ENCODE assay signal across 8 cellular contexts in the genomic region with DNA sequence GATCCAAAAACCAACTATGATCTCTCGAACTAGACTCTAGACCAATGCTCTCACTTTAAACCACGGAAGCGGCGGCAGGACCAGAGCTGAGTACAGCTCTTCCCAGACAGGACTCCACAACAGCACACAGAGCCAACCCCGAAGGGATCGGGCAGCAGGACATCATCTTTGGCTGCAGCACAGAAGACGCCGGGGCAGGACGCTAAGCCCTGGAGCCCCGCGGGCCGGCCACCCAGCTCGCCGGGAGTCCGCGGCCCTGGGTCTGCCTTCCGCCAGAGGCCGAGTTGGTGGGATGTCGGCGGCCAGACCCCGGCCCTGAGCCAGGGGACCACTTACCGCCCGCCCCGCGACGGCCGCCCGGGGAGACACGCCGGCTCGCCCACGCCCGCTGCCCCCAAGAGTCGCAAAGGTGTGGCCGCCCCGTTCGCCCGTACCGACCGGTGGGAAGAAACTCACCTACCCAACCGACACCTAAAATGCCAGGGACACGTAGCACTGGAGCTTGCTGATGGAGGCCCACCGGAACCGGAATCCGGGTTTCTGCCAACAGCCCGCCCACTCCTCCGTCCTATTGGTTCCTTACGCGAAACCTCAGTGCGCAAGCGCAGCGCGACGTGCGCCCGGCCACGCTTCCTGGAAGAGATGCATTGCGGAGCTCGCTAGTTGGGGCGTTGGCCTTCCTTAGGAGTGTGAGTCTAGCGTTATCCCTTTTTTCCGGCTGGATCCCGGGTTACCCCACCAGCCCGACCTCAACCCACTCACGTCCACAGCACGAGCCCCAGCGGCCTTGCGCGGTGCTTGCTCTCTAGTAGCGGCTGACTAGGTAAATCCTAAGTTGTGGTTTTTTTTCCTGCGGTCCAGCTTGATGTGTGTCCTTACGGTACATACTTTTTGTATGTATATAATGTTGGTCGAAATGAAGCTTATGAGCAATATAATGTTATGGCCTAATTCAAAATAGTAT. TPM values are rescaled to one million over a fixed set of nuclear protein-coding genes. Genes with fewer than 3 reads are reported as not detected.
DNase-seq lines count a peak whose midpoint lies in the region; ATAC-seq and TF ChIP-seq lines count a peak whose summit lies in the region.

A gene (minus strand): TSS at position 510 of the 964 bp plus-strand sequence. CDS start 1,623 bp downstream, outside the sequence.

- H3K27ac ChIP-seq in ACC112 (ENCODE audit: low read depth, low read length) (peak within 1 kb of the TSS; percentile 80), VCaP (peak within 1 kb of the TSS; percentile 88), breast epithelium (peak within 1 kb of the TSS; percentile 90 to 93), skeletal muscle tissue (ENCODE audit: low read depth, low read length) (peak within 1 kb of the TSS; percentile 81)

- TF ChIP-seq POLR2A in breast epithelium (IDR thresholded peaks at IDR 0.05) = peak; percentile 94

- peak; percentile 92 for ATAC-seq in GM18870 (IDR thresholded peaks at IDR 0.05; ENCODE audit: unreplicated experiment)
- ATAC-seq in HG03135 (IDR thresholded peaks at IDR 0.05; ENCODE audit: unreplicated experiment) = peak; percentile 95

- peak within 1 kb of the TSS; percentile 80 for H3K4me3 ChIP-seq in ACC112 (ENCODE audit: low read depth, low read length)
- peak within 1 kb of the TSS; percentile 89 to 100 (median 98) for H3K4me3 ChIP-seq in breast epithelium
- H3K4me3 ChIP-seq in iPS-18c (ENCODE audit: insufficient read depth, low read depth, low read length) = peak within 1 kb of the TSS; percentile 68
- peak within 1 kb of the TSS; percentile 85 to 98 (median 93) for H3K4me3 ChIP-seq in skeletal muscle tissue (ENCODE audit: low read length in 3 of 3)

- peak; percentile 85 for DNase-seq in NCI-H2196 treated with DMSO at 0.1 percent for 48 hours (lab: John Stamatoyannopoulos, UW; ENCODE audit: unreplicated experiment)
- peak; percentile 96 to 97 for DNase-seq in breast epithelium (ENCODE audit: low spot score in 2 of 2)

- H3K9ac ChIP-seq in skeletal muscle tissue (ENCODE audit: low read depth in 1 of 3, low read length in 3 of 3) = peak within 1 kb of the TSS; percentile 83 to 98 (median 85)

- H3K4me1 ChIP-seq in ACC112 (ENCODE audit: control insufficient read depth, insufficient read depth, low read length, unreplicated experiment) = peaks cover 23% of the 10 kb centered on the region
- peaks cover 0 to 10% of the 10 kb centered on the region in 2 donors for H3K4me1 ChIP-seq in breast epithelium
- H3K4me1 ChIP-seq in skeletal muscle tissue (ENCODE audit: control insufficient read depth in 3 of 3, insufficient read depth in 3 of 3, low read length in 3 of 3) = peaks cover 15 to 22% (median 19%) of the 10 kb centered on the region in 3 donors

- peaks cover 59% of the 10 kb centered on the region for H3K79me2 ChIP-seq in ACC112 (ENCODE audit: control insufficient read depth, insufficient read depth, low read length, unreplicated experiment)

- intact Hi-C loops in breast epithelium (cut with DNase I; ENCODE audit: low total_unique reads) = no loop called here

- H3K27me3 ChIP-seq in ACC112 (ENCODE audit: insufficient read depth, low read length) = no peaks in the 10 kb centered on the region
- H3K27me3 ChIP-seq in breast epithelium = no peaks in the 10 kb centered on the region
- no peaks in the 10 kb centered on the region for H3K27me3 ChIP-seq in skeletal muscle tissue (ENCODE audit: control insufficient read depth in 3 of 3, insufficient read depth in 3 of 3, low read length in 3 of 3)

- TF ChIP-seq CTCF in VCaP (conservative IDR thresholded peaks at IDR 0.05) (no peak), breast epithelium (IDR thresholded peaks at IDR 0.05) (peak in 1 of 3 donors; percentile 21)

- peaks cover 22% of the 10 kb centered on the region for H3K36me3 ChIP-seq in ACC112 (ENCODE audit: insufficient read depth, low read length)
- no peaks in the 10 kb centered on the region for H3K36me3 ChIP-seq in breast epithelium
- peaks cover 0 to 9% (median 8%) of the 10 kb centered on the region in 3 donors for H3K36me3 ChIP-seq in skeletal muscle tissue (ENCODE audit: control insufficient read depth in 3 of 3, insufficient read depth in 3 of 3, low read length in 3 of 3)

- H3K9me3 ChIP-seq in breast epithelium (no peaks in the 10 kb centered on the region), iPS-18c (ENCODE audit: control insufficient read depth, insufficient read depth, low read length) (no peaks in the 10 kb centered on the region), skeletal muscle tissue (ENCODE audit: control insufficient read depth in 3 of 3, low read length in 3 of 3) (no peaks in the 10 kb centered on the region)

- H2AFZ ChIP-seq in ACC112 (ENCODE audit: low read length, unreplicated experiment) = peak within 1 kb of the TSS; percentile 83

RNA-seq across cellular contexts. Expression of the gene that starts here (rescaled TPM):
- total RNA-seq in breast epithelium = 100 to 1,000 TPM; 192 to 238 (median 194) TPM
- 196 TPM for total RNA-seq in skeletal muscle tissue

Comparison
In these comparisons a context has a peak if more than half of its experiments do, and no peak if none do; other contexts are left out.
1. Peak in every context shown above with its lines: DNase-seq, ATAC-seq, H3K4me3 ChIP-seq and H3K27ac ChIP-seq.